In genomic region chr3:103218146-103218545, GRCh38 we compare ENCODE assay signal across 12 cellular contexts.
DNase-seq lines count a peak whose midpoint lies in the region; ATAC-seq and TF ChIP-seq lines count a peak whose summit lies in the region.
"Had no signal": no experiment of that assay in that cellular context is flagged by ENCODE, and none has a peak within 500 bp of the region (broad histone marks: within the 10 kb centered on the region; RNA-seq: fewer than 3 reads in every experiment).

No MANE protein-coding gene starts in this region.

- H3K4me1 ChIP-seq in adipocyte (ENCODE audit: control insufficient read depth, insufficient read depth, low read length) (no peaks in the 10 kb centered on the region), hepatocyte (ENCODE audit: insufficient read depth) (no peaks in the 10 kb centered on the region)
- H3K4me1 ChIP-seq: uterus had no signal

- H4K20me1 ChIP-seq in hepatocyte (ENCODE audit: insufficient read depth, poor library complexity, severe bottlenecking) = no peaks in the 10 kb centered on the region

- H3K4me2 ChIP-seq in hepatocyte = no peak overlapping the region

- no peaks in the 10 kb centered on the region for H3K9me2 ChIP-seq in hepatocyte (replicated peaks; ENCODE audit: insufficient read depth)

- no peak overlapping the region for H3K27ac ChIP-seq in hepatocyte
- H3K27ac ChIP-seq: cardiac muscle cell, uterus had no signal

- no peaks in the 10 kb centered on the region for H3K36me3 ChIP-seq in adipocyte (ENCODE audit: control insufficient read depth, insufficient read depth, low read length, severe bottlenecking)
- H3K36me3 ChIP-seq in hepatocyte (replicated peaks; ENCODE audit: insufficient read depth, low read depth) = no peaks in the 10 kb centered on the region
- H3K36me3 ChIP-seq: cardiac muscle cell, uterus had no signal

- no peak overlapping the region for H3K9ac ChIP-seq in adipocyte (ENCODE audit: low read length)

- H3K27me3 ChIP-seq in adipocyte (replicated peaks; ENCODE audit: control insufficient read depth, insufficient read depth, low read length) = no peaks in the 10 kb centered on the region
- H3K27me3 ChIP-seq in hepatocyte = no peaks in the 10 kb centered on the region
- H3K27me3 ChIP-seq: cardiac muscle cell, uterus had no signal

- H3K4me3 ChIP-seq in adipocyte (ENCODE audit: low read length) = no peak overlapping the region
- no peak overlapping the region for H3K4me3 ChIP-seq in hepatocyte
- H3K4me3 ChIP-seq: cardiac muscle cell, uterus had no signal

- TF ChIP-seq CTCF in hepatocyte (IDR thresholded peaks at IDR 0.05; ENCODE audit: poor library complexity) = no peak

- ATAC-seq in GM18858 (IDR thresholded peaks at IDR 0.05; ENCODE audit: unreplicated experiment) (peak; percentile 100), GM21528 (IDR thresholded peaks at IDR 0.05; ENCODE audit: low FRiP score, unreplicated experiment) (peak; percentile 100), HG03139 (IDR thresholded peaks at IDR 0.05; ENCODE audit: unreplicated experiment) (peak; percentile 100)

- no peak overlapping the region for H2AFZ ChIP-seq in hepatocyte

- WGBS in hepatocyte (ENCODE audit: low lambda C conversion rate, missing lambda C conversion rate) = 93% methylated on average over 1 of the region's 1 CpG

- peak; percentile 3 for DNase-seq in adipocyte (ENCODE audit: low read depth)
- no peak for DNase-seq in hepatocyte (ENCODE audit: low spot score)
- no peak for DNase-seq in HPDE6-E6E7 (ENCODE audit: extremely low spot score)
- no peak for DNase-seq in SHP77 (lab: John Stamatoyannopoulos, UW)
- no peak for DNase-seq in glomerular visceral epithelial cell (ENCODE audit: extremely low spot score)
- DNase-seq: DMS 273 treated with DMSO at 0.1 percent for 48 hours, foreskin melanocyte, uterus had no signal

- H3K9me3 ChIP-seq in adipocyte (ENCODE audit: control insufficient read depth, low read length) = no peaks in the 10 kb centered on the region
- H3K9me3 ChIP-seq in hepatocyte (ENCODE audit: low read depth) = no peaks in the 10 kb centered on the region
- H3K9me3 ChIP-seq: uterus had no signal

- no peaks in the 10 kb centered on the region for H3K79me2 ChIP-seq in hepatocyte
